In the genomic region with DNA sequence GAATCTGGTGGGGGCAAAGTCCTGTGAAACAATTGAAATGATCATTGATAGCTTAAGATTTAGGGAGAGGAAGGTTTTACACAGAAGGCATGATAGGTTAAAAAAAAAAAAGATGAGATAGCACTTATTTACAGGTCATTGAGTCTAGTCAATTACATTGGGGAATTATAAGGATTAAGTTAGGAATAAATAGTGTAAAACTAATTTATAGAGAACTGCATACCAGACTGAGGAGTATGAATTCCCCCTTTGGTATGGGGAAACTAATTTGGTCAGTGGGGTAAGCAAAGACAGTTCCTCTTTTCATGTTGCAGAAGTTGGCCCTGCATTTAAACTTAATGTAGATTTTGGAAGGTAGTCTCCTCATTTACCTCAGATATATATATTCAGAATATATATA, we compare ENCODE assay signal across 9 cellular contexts. TPM values are rescaled to one million over a fixed set of nuclear protein-coding genes. Genes with fewer than 3 reads are reported as not detected.
DNase-seq lines count a peak whose midpoint lies in the region; ATAC-seq and TF ChIP-seq lines count a peak whose summit lies in the region.
"Had no signal": no experiment of that assay in that cellular context is flagged by ENCODE, and none has a peak within 500 bp of the region (broad histone marks: within the 10 kb centered on the region; RNA-seq: fewer than 3 reads in every experiment).

No MANE protein-coding gene starts in this region.

- no peak for TF ChIP-seq POLR2A in transverse colon (IDR thresholded peaks at IDR 0.05)

- H3K27me3 ChIP-seq in lower lobe of right lung (ENCODE audit: low read depth) = no peaks in the 10 kb centered on the region
- H3K27me3 ChIP-seq in transverse colon = no peaks in the 10 kb centered on the region

- TF ChIP-seq CTCF in lower lobe of right lung (IDR thresholded peaks at IDR 0.05) (no peak), transverse colon (IDR thresholded peaks at IDR 0.05) (no peak)

- H3K4me3 ChIP-seq in lower lobe of right lung (no peak overlapping the region), transverse colon (no peak overlapping the region)

- H3K9me3 ChIP-seq in lower lobe of right lung (no peaks in the 10 kb centered on the region), transverse colon (no peaks in the 10 kb centered on the region)

- in situ Hi-C loops in transverse colon (cut with MboI; ENCODE audit: low pct_ligation_motif_present in 1 of 4, low pct_unique_long_range_greater_than_20kb in 1 of 4, low sequenced_read_pairs in 3 of 4) = loop anchor here in 1 of 4 donors (25.0 kb wide), 1 partner anchor 121 kb away; a partner anchor contains a TSS

- peak; percentile 82 to 83 for DNase-seq in Kasumi-1 (lab: John Stamatoyannopoulos, UW)
- DNase-seq in lower lobe of right lung = no peak
- no peak for DNase-seq in H4 (ENCODE audit: low spot score)
- DNase-seq in stimulated activated CD4-positive, alpha-beta T cell treated with anti-CD3 and anti-CD28 coated beads, Interleukin-4, amount 100 ng/mL, for 4 hours = no peak
- no peak for DNase-seq in transverse colon
- no peak for DNase-seq in NCI-H1694 (lab: John Stamatoyannopoulos, UW)
- DNase-seq: NCI-H1105 treated with DMSO at 0.1 percent for 48 hours had no signal

- H3K36me3 ChIP-seq in lower lobe of right lung = peaks cover 21% of the 10 kb centered on the region
- peaks cover 0 to 8% (median 0%) of the 10 kb centered on the region in 4 donors for H3K36me3 ChIP-seq in transverse colon

- H3K4me1 ChIP-seq in lower lobe of right lung (peaks cover 69% of the 10 kb centered on the region), transverse colon (peaks cover 0 to 71% (median 27%) of the 10 kb centered on the region in 4 donors)

- intact Hi-C loops in lower lobe of right lung (cut with DNase I) = no loop called here
- intact Hi-C loops in transverse colon (cut with DNase I; ENCODE audit: low total_unique reads) = no loop called here

- TF ChIP-seq EP300 in transverse colon (IDR thresholded peaks at IDR 0.05; ENCODE audit: low read depth) = no peak

- H3K27ac ChIP-seq in lower lobe of right lung = no peak overlapping the region
- H3K27ac ChIP-seq in transverse colon = peak overlapping the region in 1 of 4 donors; percentile 8

- ATAC-seq in GM18499 (IDR thresholded peaks at IDR 0.05; ENCODE audit: insufficient read depth, unreplicated experiment) (peak; percentile 36), GM21576 (IDR thresholded peaks at IDR 0.05; ENCODE audit: unreplicated experiment) (peak; percentile 51), lower lobe of right lung (peak; percentile 52 to 74)

RNA-seq across cellular contexts. Expression of a gene that starts 10.7 kb away (rescaled TPM):
- total RNA-seq in lower lobe of right lung (180 TPM), transverse colon (100 to 1,000 TPM in 1 of 4 donors, 10 to 100 TPM in 3; 58.0 to 141 (median 68.7) TPM)
- total RNA-seq in H4 (2014; rRNA removed; shearing (Covaris generic)) = 39.0 and 40.2 TPM in 2 replicates

Comparison
In these comparisons a context has a peak if more than half of its experiments do, and no peak if none do; other contexts are left out.
1. DNase-seq: peak in Kasumi-1 (2 of 2); none in lower lobe of right lung (single experiment), H4 (single experiment), stimulated activated CD4-positive, alpha-beta T cell treated with anti-CD3 and anti-CD28 coated beads, Interleukin-4, amount 100 ng/mL, for 4 hours (0 of 2), transverse colon (single experiment) and NCI-H1694 (single experiment).
2. Peak in every context shown above with its lines, with median percentiles within 50 percentile points of each other: ATAC-seq.